8 cellular contexts compared by ENCODE assay signal in the genomic region with DNA sequence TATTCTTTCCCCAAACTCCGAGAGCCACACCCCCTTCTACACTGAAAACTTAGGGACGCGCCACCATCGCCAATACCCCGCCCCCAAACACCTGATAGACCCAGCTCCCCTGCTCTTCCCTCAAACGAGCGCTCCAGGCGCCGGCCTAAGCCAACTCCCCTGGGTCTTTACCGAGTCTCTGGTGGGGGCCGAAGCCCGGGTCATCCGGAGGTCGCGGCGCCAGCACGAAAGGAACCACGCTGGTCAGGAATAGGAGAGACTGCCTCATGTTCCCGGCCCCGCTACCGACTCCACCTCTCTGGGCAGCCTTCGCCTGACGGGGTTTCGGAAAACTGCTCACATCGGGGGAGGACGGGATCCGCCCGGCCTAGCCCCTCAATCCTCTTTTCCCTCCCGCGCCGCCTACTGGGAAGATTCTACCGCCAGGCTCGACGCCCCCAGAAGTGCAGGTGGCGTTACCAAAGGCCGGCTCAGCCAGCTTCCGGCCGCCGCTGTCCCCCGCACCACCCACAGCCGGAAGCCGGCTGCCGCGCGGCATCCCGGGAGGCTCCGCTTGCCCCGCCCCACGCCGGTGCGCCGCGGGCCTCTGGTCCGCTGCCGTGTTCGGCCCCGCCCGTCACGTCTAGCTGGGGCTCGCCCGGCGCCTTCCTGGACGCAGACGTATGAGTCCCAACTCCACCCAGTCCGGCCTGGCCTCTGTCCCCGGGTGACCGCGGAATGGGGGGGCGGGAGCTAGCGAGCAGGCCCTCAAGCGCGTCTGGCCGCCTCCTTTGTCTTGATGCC. TPM values are rescaled to one million over a fixed set of nuclear protein-coding genes. Genes with fewer than 3 reads are reported as not detected.
DNase-seq lines count a peak whose midpoint lies in the region; ATAC-seq, FAIRE-seq and TF ChIP-seq lines count a peak whose summit lies in the region.

ADAM17 (minus strand) TSS at position 493 of the 783 bp plus-strand sequence; CDS start at position 268, 225 bp downstream.

- ATAC-seq in HG02610 (IDR thresholded peaks at IDR 0.05; ENCODE audit: unreplicated experiment): peak; percentile 86
- peak; percentile 93 to 98 (median 96) for ATAC-seq in pancreas

- no peaks in the 10 kb centered on the region for H3K9me3 ChIP-seq in pancreas
- no peaks in the 10 kb centered on the region for H3K9me3 ChIP-seq in tibial artery

- peak; percentile 78 for DNase-seq in GM12864 (ENCODE audit: low read depth)
- DNase-seq in NCI-H1092 (lab: John Stamatoyannopoulos, UW): peak; percentile 77
- DNase-seq in SKM-1 treated with dmso at 0.1 percent for 144 hours (lab: John Stamatoyannopoulos, UW; ENCODE audit: unreplicated experiment): peak; percentile 94
- peak; percentile 94 for DNase-seq in activated naive CD8-positive, alpha-beta T cell treated with anti-CD3 and anti-CD28 coated beads for 36 hours
- DNase-seq in head of caudate nucleus: peak; percentile 78 to 95 (median 91)
- DNase-seq in pancreas: peak; percentile 95 to 98 (median 96)
- DNase-seq in tibial artery: peak; percentile 97 to 99

- H3K9me3 Mint-ChIP-seq in activated naive CD8-positive, alpha-beta T cell treated with anti-CD3 and anti-CD28 coated beads for 36 hours: no peaks in the 10 kb centered on the region

- no peak for FAIRE-seq in pancreas (lab: Jason Lieb, UNC)

- intact Hi-C loops in head of caudate nucleus (cut with DNase I): loop anchor here (5.0 to 10.0 kb wide), 3 partner anchors 77 to 348 kb away; partner anchors contain the start of genes ASAP2, IAH1 and YWHAQ
- intact Hi-C loops in pancreas (cut with DNase I): no loop called here
- intact Hi-C loops in tibial artery (cut with DNase I; ENCODE audit: low total_unique reads): loop anchor here (10.0 kb wide), 1 partner anchor 81 kb away; the partner anchor contains the start of gene IAH1

- H3K36me3 Mint-ChIP-seq in activated naive CD8-positive, alpha-beta T cell treated with anti-CD3 and anti-CD28 coated beads for 36 hours: peaks cover 19% of the 10 kb centered on the region

- H3K27ac Mint-ChIP-seq in activated naive CD8-positive, alpha-beta T cell treated with anti-CD3 and anti-CD28 coated beads for 36 hours: peak within 1 kb of the TSS; percentile 97

- H3K4me1 Mint-ChIP-seq in activated naive CD8-positive, alpha-beta T cell treated with anti-CD3 and anti-CD28 coated beads for 36 hours: peaks cover 41% of the 10 kb centered on the region

- H3K27ac ChIP-seq in pancreas (peak within 1 kb of the TSS; percentile 93 to 99 (median 95)), tibial artery (peak within 1 kb of the TSS; percentile 98)

- no peaks in the 10 kb centered on the region for H3K27me3 ChIP-seq in pancreas
- H3K27me3 ChIP-seq in tibial artery: no peaks in the 10 kb centered on the region

- no peaks in the 10 kb centered on the region for H3K27me3 Mint-ChIP-seq in activated naive CD8-positive, alpha-beta T cell treated with anti-CD3 and anti-CD28 coated beads for 36 hours

- peak; percentile 46 for TF ChIP-seq CTCF in GM12864 (IDR thresholded peaks at IDR 0.05; ENCODE audit: low read depth, low read length, missing control alignments)
- peak in 1 of 4 donors; percentile 42 for TF ChIP-seq CTCF in pancreas (IDR thresholded peaks at IDR 0.05)
- TF ChIP-seq CTCF in tibial artery (IDR thresholded peaks at IDR 0.05): peak; percentile 53 to 68

- H3K4me1 ChIP-seq in pancreas (peaks cover 26 to 28% (median 27%) of the 10 kb centered on the region in 3 donors), tibial artery (peaks cover 0 to 73% (median 44%) of the 10 kb centered on the region in 4 donors)

- WGBS in pancreas, 2 donors: 0 to 1% methylated on average over 60 to 73 of the region's 73 CpGs

- peak within 1 kb of the TSS; percentile 93 for H3K4me3 ChIP-seq in GM12864 (ENCODE audit: low read depth, low read length)
- peak within 1 kb of the TSS; percentile 58 to 88 (median 81) for H3K4me3 ChIP-seq in pancreas
- peak within 1 kb of the TSS; percentile 78 to 88 for H3K4me3 ChIP-seq in tibial artery

- no peaks in the 10 kb centered on the region for H3K36me3 ChIP-seq in pancreas
- H3K36me3 ChIP-seq in tibial artery: no peaks in the 10 kb centered on the region

- peak within 1 kb of the TSS; percentile 98 for H3K4me3 Mint-ChIP-seq in activated naive CD8-positive, alpha-beta T cell treated with anti-CD3 and anti-CD28 coated beads for 36 hours

RNA-seq across cellular contexts. Expression of gene ADAM17, which starts in this region (rescaled TPM):
- 10 to 100 TPM; 13.4 to 14.5 TPM for total RNA-seq in activated naive CD8-positive, alpha-beta T cell treated with anti-CD3 and anti-CD28 coated beads for 36 hours
- 10 to 100 TPM in 2 of 6 donors, 1 to 10 TPM in 4; 6.3 to 18.8 (median 7.8) TPM for total RNA-seq in pancreas
- polyA plus RNA-seq in pancreas: 1 to 10 TPM; 4.6 to 6.2 TPM

Comparison
In these comparisons a context has a peak if more than half of its experiments do, and no peak if none do; other contexts are left out.
1. Peak in every context shown above with its lines: DNase-seq, ATAC-seq, H3K4me3 ChIP-seq and H3K27ac ChIP-seq.
2. intact Hi-C loops: an anchor here in head of caudate nucleus (5.0 to 10.0 kb wide) and tibial artery (10.0 kb wide); none called in pancreas.